20 cellular contexts compared by ENCODE assay signal in genomic region chr9:89345476-89345875, GRCh38.
"Had no signal": no experiment of that assay in that cellular context is flagged by ENCODE, and none has a peak within 500 bp of the region (broad histone marks: within the 10 kb centered on the region; RNA-seq: fewer than 3 reads in every experiment).

No MANE protein-coding gene starts in this region.

- H3K4me2 ChIP-seq: smooth muscle cell had no signal

- H3K9me3 ChIP-seq: sigmoid colon, tibial artery had no signal

- H3K27ac ChIP-seq: cardiac muscle cell, sigmoid colon, tibial artery, WERI-Rb-1 had no signal

- ATAC-seq: activated T-cell treated with anti-CD3 and anti-CD28 coated beads, Interleukin-2, amount 50 U/mL, for 4 hours; left colon; SK-N-SH treated with all-trans-retinoic acid at 6 μM for 48 hours had no signal

- DNase-seq: activated CD4-positive, alpha-beta T cell treated with anti-CD3 and anti-CD28 coated beads, Interleukin-2, amount 50 U/mL, for 48 hours; activated CD4-positive, CD25-positive, alpha-beta regulatory T cell treated with anti-CD3 and anti-CD28 coated beads, Interleukin-2, amount 50 U/mL, for 72 hours; activated effector memory CD4-positive, alpha-beta T cell treated with anti-CD3 and anti-CD28 coated beads, Interleukin-2, amount 50 U/mL, for 16 hours; activated T-cell treated with anti-CD3 and anti-CD28 coated beads, Interleukin-2, amount 50 U/mL, for 4 hours; foreskin fibroblast; left colon; nucleus accumbens; retina; sigmoid colon; stimulated activated CD4-positive, alpha-beta T cell treated with anti-CD3 and anti-CD28 coated beads, Interleukin-15, amount 100 ng/mL, for 24 hours; stimulated activated CD4-positive, alpha-beta T cell treated with anti-CD3 and anti-CD28 coated beads, Interleukin-2, amount 100 ng/mL, for 48 hours; stimulated activated CD8-positive, alpha-beta memory T cell treated with anti-CD3 and anti-CD28 coated beads, Interleukin-4, amount 100 ng/mL, for 48 hours; stimulated activated naive CD4-positive, alpha-beta T cell treated with Interleukin-2 at 50 U/mL for 16 hours; substantia nigra; tibial artery; WERI-Rb-1 had no signal

- H3K27me3 Mint-ChIP-seq: memory B cell had no signal

- H3K27ac Mint-ChIP-seq: memory B cell had no signal

- H3K4me1 ChIP-seq: sigmoid colon, tibial artery had no signal

- H3K4me3 ChIP-seq: cardiac muscle cell, sigmoid colon, smooth muscle cell, tibial artery had no signal

- H3K9me3 Mint-ChIP-seq: activated T-cell treated with anti-CD3 and anti-CD28 coated beads, Interleukin-2, amount 50 U/mL, for 4 hours; memory B cell had no signal

- H3K27me3 ChIP-seq: cardiac muscle cell, sigmoid colon, tibial artery had no signal

- H3K4me3 Mint-ChIP-seq: activated T-cell treated with anti-CD3 and anti-CD28 coated beads, Interleukin-2, amount 50 U/mL, for 4 hours; memory B cell had no signal
